25 cellular contexts compared by ENCODE assay signal in the genomic region with DNA sequence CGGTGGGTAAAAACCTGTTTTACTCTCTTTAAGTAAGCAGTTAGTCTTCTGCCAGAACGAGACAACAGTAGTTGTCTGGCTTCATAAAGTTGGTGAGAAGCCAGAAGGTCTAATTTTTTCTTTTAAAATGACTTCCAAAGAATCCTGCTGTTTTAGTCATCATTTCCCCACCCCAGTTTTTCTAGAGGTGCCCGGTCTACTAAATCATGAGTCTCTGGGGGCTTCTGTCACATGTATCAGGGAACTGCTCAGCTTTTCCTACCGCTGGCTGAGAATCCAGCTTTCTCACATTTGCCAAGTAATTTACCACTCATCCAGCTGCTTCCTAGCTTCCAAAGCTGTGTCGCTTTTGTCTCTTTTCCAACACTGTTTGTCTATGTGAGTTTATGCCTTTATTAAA.
DNase-seq lines count a peak whose midpoint lies in the region; ATAC-seq, FAIRE-seq and TF ChIP-seq lines count a peak whose summit lies in the region.
"Had no signal": no experiment of that assay in that cellular context is flagged by ENCODE, and none has a peak within 500 bp of the region (broad histone marks: within the 10 kb centered on the region; RNA-seq: fewer than 3 reads in every experiment).

No MANE protein-coding gene starts in this region.

- no peak overlapping the region for H3K9ac ChIP-seq in H1 (replicated peaks in 1 of 4; ENCODE audit: extremely low read depth in 1 of 4, low read depth in 3 of 4, low read length in 3 of 4)

- H2BK12ac ChIP-seq in H1 (ENCODE audit: low read depth, low read length): no peak overlapping the region

- no peak for TF ChIP-seq CTCF in H1 (IDR thresholded peaks at IDR 0.05; ENCODE audit: control extremely low read depth in 1 of 3, insufficient read depth in 1 of 3, low read depth in 1 of 3, low read length in 3 of 3)
- TF ChIP-seq CTCF in osteoblast (IDR thresholded peaks at IDR 0.05; ENCODE audit: extremely low read depth, low read depth, low read length): no peak

- H3K18ac ChIP-seq in H1 (ENCODE audit: extremely low read depth, low read length): no peak overlapping the region

- H4K5ac ChIP-seq in H1 (ENCODE audit: insufficient read length, low read depth, low read length): no peak overlapping the region

- no peak overlapping the region for H4K91ac ChIP-seq in H1 (replicated peaks; ENCODE audit: insufficient read length, low read length)

- no peak for TF ChIP-seq POLR2A in H1 (IDR thresholded peaks at IDR 0.05; ENCODE audit: control extremely low read depth in 1 of 2, low read depth in 2 of 2, low read length in 2 of 2)

- no peaks in the 10 kb centered on the region for H4K20me1 ChIP-seq in H1 (replicated peaks in 1 of 2; ENCODE audit: control insufficient read depth in 1 of 2, insufficient read depth in 2 of 2, low read length in 2 of 2)
- H4K20me1 ChIP-seq in osteoblast (ENCODE audit: insufficient read depth, low read length): no peaks in the 10 kb centered on the region

- no peak overlapping the region for H2AK5ac ChIP-seq in H1 (ENCODE audit: low read depth, low read length)

- no peak for ATAC-seq in GM19463 (IDR thresholded peaks at IDR 0.05; ENCODE audit: unreplicated experiment)
- ATAC-seq: pancreas had no signal

- H2AFZ ChIP-seq in H1 (ENCODE audit: low read length) (0 out of 2 replicates have a peak overlapping the region, but pooled peaks have one; percentile 27), osteoblast (ENCODE audit: low read length) (no peak overlapping the region)

- no peak for FAIRE-seq in H1 (lab: Jason Lieb, UNC)
- FAIRE-seq: keratinocyte, pancreas had no signal

- 86% methylated on average over 5 of the region's 5 CpGs; no CpG with 5 or more reads in 1 of the 2 experiments for WGBS in H1 (ENCODE audit: extremely low coverage in 1 of 2, insufficient coverage in 1 of 2, insufficient read length in 1 of 2, insufficient replicate concordance in 2 of 2, low coverage in 1 of 2, low lambda C conversion rate in 2 of 2, missing lambda C conversion rate in 1 of 2), 2 experiments

- H3K56ac ChIP-seq in H1 (replicated peaks; ENCODE audit: insufficient read length, low read depth, low read length): no peak overlapping the region

- H3K23ac ChIP-seq in H1 (ENCODE audit: insufficient read length): no peak overlapping the region

- H3K9me3 ChIP-seq in H1 (ENCODE audit: insufficient read depth in 2 of 2, low read depth in 1 of 2, low read length in 1 of 2) (no peaks in the 10 kb centered on the region), osteoblast (ENCODE audit: low read depth, low read length) (no peaks in the 10 kb centered on the region)
- H3K9me3 ChIP-seq: pancreas, spleen had no signal

- no peaks in the 10 kb centered on the region for H3K79me2 ChIP-seq in H1 (ENCODE audit: control insufficient read depth in 1 of 2, insufficient read depth in 2 of 2, low read length in 2 of 2)
- H3K79me2 ChIP-seq in osteoblast (ENCODE audit: insufficient read depth, low read length): no peaks in the 10 kb centered on the region

- no peak overlapping the region for H2BK120ac ChIP-seq in H1 (replicated peaks; ENCODE audit: low read depth, low read length)

- no peak for TF ChIP-seq EP300 in H1 (IDR thresholded peaks at IDR 0.05; ENCODE audit: borderline replicate concordance in 1 of 2, low read depth in 2 of 2, low read length in 2 of 2)

- H3K79me1 ChIP-seq in H1 (ENCODE audit: low read depth, low read length): no peaks in the 10 kb centered on the region

- H3K27ac ChIP-seq in H1 (ENCODE audit: low read depth, low read length) (no peak overlapping the region), osteoblast (ENCODE audit: low read depth, low read length) (no peak overlapping the region)
- H3K27ac ChIP-seq: pancreas, spleen had no signal

- H3K4me1 ChIP-seq in H1 (replicated peaks in 1 of 4; ENCODE audit: control insufficient read depth in 3 of 4, insufficient read depth in 4 of 4, low read length in 3 of 4): no peaks in the 10 kb centered on the region; a peak in 1 of 7 replicates
- H3K4me1 ChIP-seq in osteoblast (ENCODE audit: insufficient read depth, low read length): peaks cover 7% of the 10 kb centered on the region
- H3K4me1 ChIP-seq: pancreas, spleen had no signal

- H3K4me2 ChIP-seq in H1 (ENCODE audit: insufficient read depth in 1 of 2, low read depth in 2 of 2, low read length in 2 of 2) (no peak overlapping the region), osteoblast (ENCODE audit: insufficient read depth, low read length) (peak overlapping the region; percentile 39)

- H4K8ac ChIP-seq in H1 (ENCODE audit: extremely low read depth, insufficient read depth, low read length): no peak overlapping the region

- H3K23me2 ChIP-seq in H1 (ENCODE audit: low read depth, low read length): no peaks in the 10 kb centered on the region

- no peak overlapping the region for H3K14ac ChIP-seq in H1 (ENCODE audit: insufficient read length)

- H2BK15ac ChIP-seq in H1 (ENCODE audit: low read length): no peak overlapping the region

- no peak for TF ChIP-seq RAD21 in H1 (IDR thresholded peaks at IDR 0.05 in 1 of 2, conservative IDR thresholded peaks at IDR 0.05 in 1 of 2; ENCODE audit: low read depth in 2 of 2, low read length in 2 of 2)

- no peaks in the 10 kb centered on the region for H3K36me3 ChIP-seq in H1 (ENCODE audit: control insufficient read depth in 2 of 4, insufficient read depth in 4 of 4, low read length in 3 of 4)
- no peaks in the 10 kb centered on the region for H3K36me3 ChIP-seq in osteoblast (ENCODE audit: insufficient read depth, low read length)
- H3K36me3 ChIP-seq: pancreas, spleen had no signal

- no peak overlapping the region for H3K4me3 ChIP-seq in H1 (ENCODE audit: extremely low read depth in 1 of 4, insufficient read depth in 2 of 4, low read depth in 3 of 4, low read length in 4 of 4)
- H3K4me3 ChIP-seq in osteoblast (ENCODE audit: insufficient read depth, low read length): no peak overlapping the region
- H3K4me3 ChIP-seq: pancreas, spleen had no signal

- no peak overlapping the region for H2BK5ac ChIP-seq in H1 (ENCODE audit: low read depth, low read length)

- POLR2A ChIA-PET in H1 (lab: Charles Lee; ENCODE audit: partially characterized antibody): no interaction called here

- H3K27me3 ChIP-seq in H1 (replicated peaks in 1 of 4; ENCODE audit: control insufficient read depth in 3 of 4, extremely low read depth in 1 of 4, insufficient read depth in 3 of 4, low read length in 3 of 4) (no peaks in the 10 kb centered on the region), osteoblast (ENCODE audit: insufficient read depth, low read length) (peaks cover 5% of the 10 kb centered on the region)

- no peak overlapping the region for H2BK20ac ChIP-seq in H1 (ENCODE audit: low read length)

- CTCF ChIA-PET in H1 (lab: Charles Lee; ENCODE audit: partially characterized antibody): interaction anchor here (0.6 kb wide), 1 partner anchor 44 kb away, joined by 3 read pairs; no protein-coding TSS in a partner anchor

- H3K4ac ChIP-seq in H1 (replicated peaks; ENCODE audit: insufficient read length, low read depth, low read length): no peak overlapping the region

- peak; percentile 20 for DNase-seq in AG20443 (ENCODE audit: low spot score)
- peak; percentile 7 for DNase-seq in NCI-H1105 (lab: John Stamatoyannopoulos, UW)
- DNase-seq in H1 (ENCODE audit: low read depth in 1 of 2, low spot score in 2 of 2): no peak
- DNase-seq in osteoblast (ENCODE audit: insufficient read length, low spot score, missing footprints): peak; percentile 1
- DNase-seq in SKM-1 (lab: John Stamatoyannopoulos, UW; ENCODE audit: unreplicated experiment): no peak
- no peak for DNase-seq in T-helper 9 cell
- no peak for DNase-seq in COLO829 (ENCODE audit: low spot score)
- DNase-seq: activated effector memory CD4-positive, alpha-beta T cell treated with Interleukin-2 at 50 U/mL for 16 hours; activated naive CD8-positive, alpha-beta T cell treated with anti-CD3 and anti-CD28 coated beads for 36 hours; activated T-cell treated with anti-CD3 and anti-CD28 coated beads for 4 hours; C1 segment of cervical spinal cord; Calu3; DND-41; glutamatergic neuron; NCI-H1048; NCI-H187 treated with DMSO at 0.1 percent for 48 hours; NCI-H2171 treated with DMSO at 0.1 percent for 48 hours; NCI-H526 treated with DMSO at 0.1 percent for 48 hours; pancreas; retina; RPMI8226; spleen; trophoblast cell had no signal

TF ChIP-seq in H1, 55 proteins besides CTCF, POLR2A, EP300 and RAD21:
- no peak for TF ChIP-seq ASH2L (IDR thresholded peaks at IDR 0.05; ENCODE audit: low read length)
- TF ChIP-seq PHF8 (conservative IDR thresholded peaks at IDR 0.05; ENCODE audit: low read depth, low read length): no peak
- TF ChIP-seq, protein P1, sequence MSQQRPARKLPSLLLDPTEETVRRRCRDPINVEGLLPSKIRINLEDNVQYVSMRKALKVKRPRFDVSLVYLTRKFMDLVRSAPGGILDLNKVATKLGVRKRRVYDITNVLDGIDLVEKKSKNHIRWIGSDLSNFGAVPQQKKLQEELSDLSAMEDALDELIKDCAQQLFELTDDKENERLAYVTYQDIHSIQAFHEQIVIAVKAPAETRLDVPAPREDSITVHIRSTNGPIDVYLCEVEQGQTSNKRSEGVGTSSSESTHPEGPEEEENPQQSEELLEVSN (IDR thresholded peaks at IDR 0.05): no peak

Comparison
In these comparisons a context has a peak if more than half of its experiments do, and no peak if none do; other contexts are left out.
1. DNase-seq: peak in AG20443 (single experiment), NCI-H1105 (single experiment) and osteoblast (single experiment); none in H1 (0 of 2), SKM-1 (single experiment), T-helper 9 cell (single experiment) and COLO829 (single experiment).